28 cellular contexts compared by ENCODE assay signal in genomic region chr4:159925770-159926169, GRCh38.
"Had no signal": no experiment of that assay in that cellular context is flagged by ENCODE, and none has a peak within 500 bp of the region (broad histone marks: within the 10 kb centered on the region; RNA-seq: fewer than 3 reads in every experiment).

No MANE protein-coding gene starts in this region.

- H3K4me3 Mint-ChIP-seq: immature natural killer cell; memory B cell; naive thymus-derived CD8-positive, alpha-beta T cell; nephron progenitor cell; stimulated activated effector memory CD8-positive, alpha-beta T cell treated with anti-CD3 and anti-CD28 coated beads, Interleukin-12 subunit alpha, Interleukin-12 subunit beta, amount 100 ng/mL, for 72 hours had no signal

- ATAC-seq: heart right ventricle; naive thymus-derived CD8-positive, alpha-beta T cell; sciatic nerve; stimulated activated effector memory CD8-positive, alpha-beta T cell treated with anti-CD3 and anti-CD28 coated beads, Interleukin-12 subunit alpha, Interleukin-12 subunit beta, amount 100 ng/mL, for 72 hours had no signal

- H3K27ac Mint-ChIP-seq: immature natural killer cell; memory B cell; naive thymus-derived CD8-positive, alpha-beta T cell; nephron progenitor cell; stimulated activated effector memory CD8-positive, alpha-beta T cell treated with anti-CD3 and anti-CD28 coated beads, Interleukin-12 subunit alpha, Interleukin-12 subunit beta, amount 100 ng/mL, for 72 hours had no signal

- FAIRE-seq: colon, keratinocyte had no signal

- H3K27me3 Mint-ChIP-seq: memory B cell; naive thymus-derived CD8-positive, alpha-beta T cell had no signal

- H3K27me3 ChIP-seq: dorsolateral prefrontal cortex, esophagus muscularis mucosa, heart right ventricle, right atrium auricular region, stomach, thyroid gland had no signal

- H3K4me1 ChIP-seq: esophagus muscularis mucosa, heart right ventricle, prostate gland, right atrium auricular region, stomach, thyroid gland had no signal

- H3K4me3 ChIP-seq: dorsolateral prefrontal cortex, esophagus muscularis mucosa, heart right ventricle, lung, prostate gland, right atrium auricular region, smooth muscle cell, stomach, thyroid gland had no signal

- H3K9me3 ChIP-seq: prostate gland, thyroid gland had no signal

- H3K36me3 ChIP-seq: esophagus muscularis mucosa, heart right ventricle, prostate gland, right atrium auricular region, stomach, thyroid gland had no signal

- H3K4me2 ChIP-seq: smooth muscle cell had no signal

- DNase-seq: dorsolateral prefrontal cortex; effector CD4-positive, alpha-beta T cell; foreskin melanocyte; glutamatergic neuron; heart right ventricle; hippocampal formation; immature natural killer cell; midbrain; naive thymus-derived CD8-positive, alpha-beta T cell; nephron progenitor cell; nucleus accumbens; stimulated activated CD4-positive, alpha-beta T cell treated with anti-CD3 and anti-CD28 coated beads, Interleukin-12 subunit alpha, Interleukin-12 subunit beta, amount 100 ng/mL, for 4 hours; stimulated activated CD4-positive, alpha-beta T cell treated with anti-CD3 and anti-CD28 coated beads, Interleukin-1b, Interleukin-23, amount 100 ng/mL, for 48 hours; stimulated activated CD4-positive, alpha-beta T cell treated with anti-CD3 and anti-CD28 coated beads, Interleukin-4, amount 100 ng/mL, for 24 hours; stimulated activated naive CD4-positive, alpha-beta T cell treated with Interleukin-2 at 50 U/mL for 16 hours; stomach; thyroid gland; trophoblast cell had no signal

- H3K36me3 Mint-ChIP-seq: immature natural killer cell; memory B cell; stimulated activated effector memory CD8-positive, alpha-beta T cell treated with anti-CD3 and anti-CD28 coated beads, Interleukin-12 subunit alpha, Interleukin-12 subunit beta, amount 100 ng/mL, for 72 hours had no signal

- H3K4me1 Mint-ChIP-seq: immature natural killer cell; memory B cell; naive thymus-derived CD8-positive, alpha-beta T cell; nephron progenitor cell; stimulated activated effector memory CD8-positive, alpha-beta T cell treated with anti-CD3 and anti-CD28 coated beads, Interleukin-12 subunit alpha, Interleukin-12 subunit beta, amount 100 ng/mL, for 72 hours had no signal

- H3K27ac ChIP-seq: dorsolateral prefrontal cortex, esophagus muscularis mucosa, heart right ventricle, prostate gland, right atrium auricular region, stomach, thyroid gland had no signal
